23 cellular contexts compared by ENCODE assay signal in the genomic region with DNA sequence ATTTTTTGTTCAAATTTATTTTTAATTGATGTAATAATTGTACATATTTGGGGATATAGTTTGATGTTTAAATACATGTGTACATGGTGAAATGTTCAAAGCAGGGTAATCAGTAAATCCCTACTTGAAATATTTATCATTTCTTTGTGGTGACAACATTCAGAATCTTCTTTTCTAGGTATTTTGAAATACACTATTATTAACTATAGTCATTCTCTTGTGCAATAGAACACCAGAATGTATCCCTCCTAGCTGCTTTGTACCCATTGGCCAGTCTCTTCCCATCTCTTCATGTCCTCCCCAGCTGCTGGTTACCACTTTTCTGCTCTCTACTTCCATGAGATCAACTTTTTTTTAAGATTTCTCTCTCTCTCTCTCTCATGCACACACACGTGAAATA.
DNase-seq lines count a peak whose midpoint lies in the region; ATAC-seq and TF ChIP-seq lines count a peak whose summit lies in the region.
"Had no signal": no experiment of that assay in that cellular context is flagged by ENCODE, and none has a peak within 500 bp of the region (broad histone marks: within the 10 kb centered on the region; RNA-seq: fewer than 3 reads in every experiment).

No MANE protein-coding gene starts in this region.

- POLR2A ChIA-PET in IMR-90 (lab: Charles Lee; ENCODE audit: unreplicated experiment), result no interaction called here

- no peak overlapping the region for H3K4ac ChIP-seq in IMR-90 (ENCODE audit: low read depth, low read length)

- CTCF ChIA-PET in IMR-90 (lab: Yijun Ruan, JAX), result no interaction called here

- ATAC-seq in IMR-90 (ENCODE audit: low read depth), result peak; percentile 89
- ATAC-seq: activated naive CD8-positive, alpha-beta T cell treated with anti-CD3 and anti-CD28 coated beads, Interleukin-2, amount 50 U/mL, for 24 hours; HCT116; heart left ventricle; mucosa of descending colon; Panc1; stimulated activated naive B cell treated with anti-CD40 and anti-IgM and Interleukin-4, amounts not matched to agents 10 μg/mL and 1 μg/mL and 100 μg/mL, for 72 hours; WTC11 had no signal

- TF ChIP-seq POLR2A in IMR-90 (IDR thresholded peaks at IDR 0.05; ENCODE audit: low read depth, low read length), result no peak

- no peak overlapping the region for H3K14ac ChIP-seq in IMR-90 (replicated peaks; ENCODE audit: low read depth, low read length)

- H2BK120ac ChIP-seq in IMR-90 (ENCODE audit: low read depth, low read length), result no peak overlapping the region

- dilution Hi-C loops in IMR-90 (cut with HindIII; ENCODE audit: low sequenced_read_pairs, unreplicated experiment), result no loop called here

- no peak overlapping the region for H3K27ac ChIP-seq in IMR-90 (ENCODE audit: insufficient read depth, low read length)
- H3K27ac ChIP-seq in brain microvascular endothelial cell, result no peak overlapping the region
- H3K27ac ChIP-seq: heart left ventricle, SK-N-MC had no signal

- H3K36me3 ChIP-seq in IMR-90 (ENCODE audit: control insufficient read depth, insufficient read depth, low read length) (no peaks in the 10 kb centered on the region), brain microvascular endothelial cell (replicated peaks) (no peaks in the 10 kb centered on the region), BE2C (no peaks in the 10 kb centered on the region)
- H3K36me3 ChIP-seq: heart left ventricle had no signal

- no TSS peak for BruUV-seq in IMR-90 (replicated peaks; lab: Mats Ljungman, UMichigan)

- peak overlapping the region; percentile 53 for H2BK5ac ChIP-seq in IMR-90 (ENCODE audit: low read depth, low read length, poor library complexity, severe bottlenecking)

- in situ Hi-C loops in IMR-90 (cut with MboI; ENCODE audit: low sequenced_read_pairs) (no loop called here), brain microvascular endothelial cell (cut with HindIII; ENCODE audit: low pct_ligation_motif_present, low sequenced_read_pairs) (no loop called here)

- H2BK15ac ChIP-seq in IMR-90 (ENCODE audit: low read depth, low read length), result no peak overlapping the region

- H3K4me3 ChIP-seq in AG10803 (ENCODE audit: low read length), result no peak overlapping the region
- H3K4me3 ChIP-seq in IMR-90 (ENCODE audit: insufficient read depth, low read depth, low read length), result no peak overlapping the region
- H3K4me3 ChIP-seq in brain microvascular endothelial cell (ENCODE audit: low read depth, low read length), result no peak overlapping the region
- H3K4me3 ChIP-seq in BE2C (ENCODE audit: low read depth, low read length), result no peak overlapping the region
- H3K4me3 ChIP-seq: heart left ventricle, mucosa of descending colon, SK-N-MC had no signal

- H2AFZ ChIP-seq in IMR-90 (replicated peaks; ENCODE audit: low read length, poor library complexity), result no peak overlapping the region

- H3K9me3 ChIP-seq in IMR-90 (ENCODE audit: control insufficient read depth, insufficient read depth, low read length) (no peaks in the 10 kb centered on the region), BE2C (no peaks in the 10 kb centered on the region)
- H3K9me3 ChIP-seq: mucosa of descending colon had no signal

- peaks cover 5% of the 10 kb centered on the region; the same call in 1 of the 2 replicates for H3K9me1 ChIP-seq in IMR-90 (ENCODE audit: insufficient read depth, low read length)

- H3K23ac ChIP-seq in IMR-90 (ENCODE audit: low read depth, low read length), result no peak overlapping the region

- H2BK20ac ChIP-seq in IMR-90 (ENCODE audit: low read depth, low read length), result no peak overlapping the region

- no peak overlapping the region for H4K91ac ChIP-seq in IMR-90 (ENCODE audit: insufficient read depth, low read depth, low read length)

- no peak overlapping the region for H2AK5ac ChIP-seq in IMR-90 (ENCODE audit: low read depth, low read length)

- DNase-seq in AG10803 (ENCODE audit: low read depth) (peak; percentile 82), IMR-90 (peak; percentile 73), brain microvascular endothelial cell (peak; percentile 20), hepatic stellate cell (ENCODE audit: low spot score) (peak; percentile 9), BE2C (no peak), NCI-H510A treated with DMSO at 0.1 percent for 48 hours (lab: John Stamatoyannopoulos, UW) (no peak), HK-2 (ENCODE audit: unreplicated experiment) (no peak)
- DNase-seq in central memory CD4-positive, alpha-beta T cell, result no peak
- DNase-seq: activated CD4-positive, alpha-beta T cell treated with anti-CD3 and anti-CD28 coated beads, Interleukin-2, amount 50 U/mL, for 4 hours; activated CD8-positive, alpha-beta memory T cell treated with anti-CD3 and anti-CD28 coated beads, Interleukin-2, amount 50 U/mL, for 48 hours; activated effector memory CD4-positive, alpha-beta T cell treated with Interleukin-2 at 50 U/mL for 16 hours; activated naive CD8-positive, alpha-beta T cell treated with anti-CD3 and anti-CD28 coated beads, Interleukin-2, amount 50 U/mL, for 24 hours; DMS79; heart left ventricle; immature natural killer cell; mucosa of descending colon; NCI-H1436 treated with DMSO at 0.1 percent for 48 hours; stimulated activated CD4-positive, alpha-beta T cell treated with anti-CD3 and anti-CD28 coated beads, Interleukin-2, amount 100 ng/mL, for 24 hours; stimulated activated naive B cell treated with anti-CD40 and anti-IgM and Interleukin-4, amounts not matched to agents 10 μg/mL and 1 μg/mL and 100 μg/mL, for 72 hours had no signal

- peaks cover 6% of the 10 kb centered on the region for H3K4me1 ChIP-seq in IMR-90 (ENCODE audit: control insufficient read depth, insufficient read depth, low read length)
- H3K4me1 ChIP-seq in BE2C, result no peaks in the 10 kb centered on the region

- intact Hi-C loops in IMR-90 (cut with micrococcal nuclease), result no loop called here

- no peak overlapping the region for H3K4me2 ChIP-seq in IMR-90 (ENCODE audit: low read depth, low read length)

- H4K5ac ChIP-seq in IMR-90 (ENCODE audit: low read depth, low read length), result no peak overlapping the region

- peaks cover 10 to 26% of the 10 kb centered on the region in 2 experiments for H3K79me1 ChIP-seq in IMR-90 (ENCODE audit: low read depth in 1 of 2, low read length in 2 of 2)

- no peak for TF ChIP-seq RAD21 in IMR-90 (IDR thresholded peaks at IDR 0.05; ENCODE audit: low read length)

- no CpG with 5 or more reads among the region's 1 CpG for WGBS in IMR-90 (ENCODE audit: extremely low coverage in 2 of 2, insufficient read length in 1 of 2), 2 experiments

- no peak overlapping the region for H2AK9ac ChIP-seq in IMR-90 (replicated peaks; ENCODE audit: low read depth, low read length, poor library complexity)

- H3K9ac ChIP-seq in IMR-90 (ENCODE audit: low read depth, low read length), result no peak overlapping the region

- TF ChIP-seq CTCF in AG10803 (conservative IDR thresholded peaks at IDR 0.05; ENCODE audit: low read length) (no peak), IMR-90 (conservative IDR thresholded peaks at IDR 0.05; ENCODE audit: low read depth, low read length) (no peak), brain microvascular endothelial cell (IDR thresholded peaks at IDR 0.05; ENCODE audit: low read depth, low read length, missing control alignments) (no peak), BE2C (IDR thresholded peaks at IDR 0.05; ENCODE audit: low read depth, low read length) (no peak)

- no peak overlapping the region for H3K18ac ChIP-seq in IMR-90 (ENCODE audit: low read depth, low read length)

- H3K27me3 ChIP-seq in IMR-90 (ENCODE audit: control insufficient read depth, insufficient read depth, low read length) (no peaks in the 10 kb centered on the region), brain microvascular endothelial cell (replicated peaks) (no peaks in the 10 kb centered on the region), BE2C (no peaks in the 10 kb centered on the region)
- H3K27me3 ChIP-seq: heart left ventricle had no signal

- H4K20me1 ChIP-seq in IMR-90 (ENCODE audit: insufficient read depth, low read length), result no peaks in the 10 kb centered on the region

- H4K8ac ChIP-seq in IMR-90 (ENCODE audit: low read depth in 2 of 2, low read length in 2 of 2), result no peak overlapping the region

- H3K56ac ChIP-seq in IMR-90 (ENCODE audit: extremely low read depth, insufficient read depth, low read length), result no peak overlapping the region

TF ChIP-seq in IMR-90, 13 proteins besides CTCF, POLR2A, EP300 and RAD21:
- TF ChIP-seq MAZ (IDR thresholded peaks at IDR 0.05; ENCODE audit: borderline replicate concordance, low read depth, low read length) (no peak), CEBPB (IDR thresholded peaks at IDR 0.05; ENCODE audit: low read depth, low read length) (peak; percentile 94), MAFK (IDR thresholded peaks at IDR 0.05; ENCODE audit: low read depth, low read length) (no peak), MXI1 (IDR thresholded peaks at IDR 0.05; ENCODE audit: borderline replicate concordance, low read depth, low read length) (no peak), NFE2L2 (IDR thresholded peaks at IDR 0.05; ENCODE audit: low read depth, low read length) (no peak)

Comparison
In these comparisons a context has a peak if more than half of its experiments do, and no peak if none do; other contexts are left out.
1. DNase-seq: peak in AG10803 (single experiment), IMR-90 (single experiment), brain microvascular endothelial cell (single experiment) and hepatic stellate cell (single experiment); none in BE2C (single experiment), central memory CD4-positive, alpha-beta T cell (single experiment), NCI-H510A treated with DMSO at 0.1 percent for 48 hours (single experiment) and HK-2 (single experiment).